ENCODE assay signal across 1 cellular context in genomic region chr1:161069731-161070270, GRCh38.
TF ChIP-seq lines count a peak whose summit lies in the region.

A gene with protein sequence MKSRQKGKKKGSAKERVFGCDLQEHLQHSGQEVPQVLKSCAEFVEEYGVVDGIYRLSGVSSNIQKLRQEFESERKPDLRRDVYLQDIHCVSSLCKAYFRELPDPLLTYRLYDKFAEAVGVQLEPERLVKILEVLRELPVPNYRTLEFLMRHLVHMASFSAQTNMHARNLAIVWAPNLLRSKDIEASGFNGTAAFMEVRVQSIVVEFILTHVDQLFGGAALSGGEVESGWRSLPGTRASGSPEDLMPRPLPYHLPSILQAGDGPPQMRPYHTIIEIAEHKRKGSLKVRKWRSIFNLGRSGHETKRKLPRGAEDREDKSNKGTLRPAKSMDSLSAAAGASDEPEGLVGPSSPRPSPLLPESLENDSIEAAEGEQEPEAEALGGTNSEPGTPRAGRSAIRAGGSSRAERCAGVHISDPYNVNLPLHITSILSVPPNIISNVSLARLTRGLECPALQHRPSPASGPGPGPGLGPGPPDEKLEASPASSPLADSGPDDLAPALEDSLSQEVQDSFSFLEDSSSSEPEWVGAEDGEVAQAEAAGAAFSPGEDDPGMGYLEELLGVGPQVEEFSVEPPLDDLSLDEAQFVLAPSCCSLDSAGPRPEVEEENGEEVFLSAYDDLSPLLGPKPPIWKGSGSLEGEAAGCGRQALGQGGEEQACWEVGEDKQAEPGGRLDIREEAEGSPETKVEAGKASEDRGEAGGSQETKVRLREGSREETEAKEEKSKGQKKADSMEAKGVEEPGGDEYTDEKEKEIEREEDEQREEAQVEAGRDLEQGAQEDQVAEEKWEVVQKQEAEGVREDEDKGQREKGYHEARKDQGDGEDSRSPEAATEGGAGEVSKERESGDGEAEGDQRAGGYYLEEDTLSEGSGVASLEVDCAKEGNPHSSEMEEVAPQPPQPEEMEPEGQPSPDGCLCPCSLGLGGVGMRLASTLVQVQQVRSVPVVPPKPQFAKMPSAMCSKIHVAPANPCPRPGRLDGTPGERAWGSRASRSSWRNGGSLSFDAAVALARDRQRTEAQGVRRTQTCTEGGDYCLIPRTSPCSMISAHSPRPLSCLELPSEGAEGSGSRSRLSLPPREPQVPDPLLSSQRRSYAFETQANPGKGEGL (minus strand): TSS chr1:161069891. CDS start chr1:161069624, 267 bp downstream.

TF ChIP-seq in GM12878, 131 proteins besides CTCF, POLR2A, EP300 and RAD21 (continued from another document and continues in another):
- TF ChIP-seq, protein P1, sequence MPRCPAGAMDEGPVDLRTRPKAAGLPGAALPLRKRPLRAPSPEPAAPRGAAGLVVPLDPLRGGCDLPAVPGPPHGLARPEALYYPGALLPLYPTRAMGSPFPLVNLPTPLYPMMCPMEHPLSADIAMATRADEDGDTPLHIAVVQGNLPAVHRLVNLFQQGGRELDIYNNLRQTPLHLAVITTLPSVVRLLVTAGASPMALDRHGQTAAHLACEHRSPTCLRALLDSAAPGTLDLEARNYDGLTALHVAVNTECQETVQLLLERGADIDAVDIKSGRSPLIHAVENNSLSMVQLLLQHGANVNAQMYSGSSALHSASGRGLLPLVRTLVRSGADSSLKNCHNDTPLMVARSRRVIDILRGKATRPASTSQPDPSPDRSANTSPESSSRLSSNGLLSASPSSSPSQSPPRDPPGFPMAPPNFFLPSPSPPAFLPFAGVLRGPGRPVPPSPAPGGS (IDR thresholded peaks at IDR 0.05; ENCODE audit: borderline replicate concordance, insufficient read depth, low read depth, low read length, poor library complexity, severe bottlenecking), result peak; percentile 44
- 0 out of 2 replicates have a peak, but pooled peaks have one; percentile 63 for TF ChIP-seq TARDBP (IDR thresholded peaks at IDR 0.05; ENCODE audit: borderline replicate concordance)
- TF ChIP-seq KDM1A (IDR thresholded peaks at IDR 0.05; ENCODE audit: borderline replicate concordance), result no peak
- TF ChIP-seq REST (IDR thresholded peaks at IDR 0.05; ENCODE audit: low read depth, low read length), result no peak
- TF ChIP-seq IKZF2 (IDR thresholded peaks at IDR 0.05), result peak; percentile 70; a peak in 3 of 4 replicates
- TF ChIP-seq FOXK2 (IDR thresholded peaks at IDR 0.05), result no peak
- TF ChIP-seq CHD4 (IDR thresholded peaks at IDR 0.05), result no peak
- no peak for TF ChIP-seq CBX5 (IDR thresholded peaks at IDR 0.05; ENCODE audit: low read depth)
- TF ChIP-seq SP1 (IDR thresholded peaks at IDR 0.05; ENCODE audit: low read depth, low read length), result peak; percentile 71
- peak; percentile 23; the same call in 1 of the 2 replicates for TF ChIP-seq USF2 (IDR thresholded peaks at IDR 0.05; ENCODE audit: borderline replicate concordance, low read depth, low read length)
- TF ChIP-seq, protein P2, sequence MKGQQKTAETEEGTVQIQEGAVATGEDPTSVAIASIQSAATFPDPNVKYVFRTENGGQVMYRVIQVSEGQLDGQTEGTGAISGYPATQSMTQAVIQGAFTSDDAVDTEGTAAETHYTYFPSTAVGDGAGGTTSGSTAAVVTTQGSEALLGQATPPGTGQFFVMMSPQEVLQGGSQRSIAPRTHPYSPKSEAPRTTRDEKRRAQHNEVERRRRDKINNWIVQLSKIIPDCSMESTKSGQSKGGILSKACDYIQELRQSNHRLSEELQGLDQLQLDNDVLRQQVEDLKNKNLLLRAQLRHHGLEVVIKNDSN (IDR thresholded peaks at IDR 0.05; ENCODE audit: borderline replicate concordance, extremely low read length, insufficient read depth, low read depth, low read length), result peak; percentile 37
- peak in 1 of 2 experiments; percentile 43; a peak in 1 of 4 replicates for TF ChIP-seq SRF (IDR thresholded peaks at IDR 0.05; ENCODE audit: low read depth in 2 of 2, low read length in 2 of 2)
- TF ChIP-seq ETV6 (conservative IDR thresholded peaks at IDR 0.05 in 1 of 2, IDR thresholded peaks at IDR 0.05 in 1 of 2; ENCODE audit: borderline replicate concordance in 1 of 2, low read depth in 1 of 2), result peak in 1 of 2 experiments; percentile 87; a peak in 2 of 4 replicates
- no peak for TF ChIP-seq NR2C2 (IDR thresholded peaks at IDR 0.05; ENCODE audit: borderline replicate concordance, control insufficient read depth, insufficient read length, low read depth)
- TF ChIP-seq CREB1 (IDR thresholded peaks at IDR 0.05; ENCODE audit: low read depth), result peak; percentile 87
- TF ChIP-seq, protein P3, sequence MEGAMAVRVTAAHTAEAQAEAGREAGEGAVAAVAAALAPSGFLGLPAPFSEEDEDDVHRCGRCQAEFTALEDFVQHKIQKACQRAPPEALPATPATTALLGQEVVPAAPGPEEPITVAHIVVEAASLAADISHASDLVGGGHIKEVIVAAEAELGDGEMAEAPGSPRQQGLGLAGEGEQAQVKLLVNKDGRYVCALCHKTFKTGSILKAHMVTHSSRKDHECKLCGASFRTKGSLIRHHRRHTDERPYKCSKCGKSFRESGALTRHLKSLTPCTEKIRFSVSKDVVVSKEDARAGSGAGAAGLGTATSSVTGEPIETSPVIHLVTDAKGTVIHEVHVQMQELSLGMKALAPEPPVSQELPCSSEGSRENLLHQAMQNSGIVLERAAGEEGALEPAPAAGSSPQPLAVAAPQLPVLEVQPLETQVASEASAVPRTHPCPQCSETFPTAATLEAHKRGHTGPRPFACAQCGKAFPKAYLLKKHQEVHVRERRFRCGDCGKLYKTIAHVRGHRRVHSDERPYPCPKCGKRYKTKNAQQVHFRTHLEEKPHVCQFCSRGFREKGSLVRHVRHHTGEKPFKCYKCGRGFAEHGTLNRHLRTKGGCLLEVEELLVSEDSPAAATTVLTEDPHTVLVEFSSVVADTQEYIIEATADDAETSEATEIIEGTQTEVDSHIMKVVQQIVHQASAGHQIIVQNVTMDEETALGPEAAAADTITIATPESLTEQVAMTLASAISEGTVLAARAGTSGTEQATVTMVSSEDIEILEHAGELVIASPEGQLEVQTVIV (IDR thresholded peaks at IDR 0.05; ENCODE audit: borderline replicate concordance, partially characterized antibody), result peak; percentile 56
- peak; percentile 96 for TF ChIP-seq PML (IDR thresholded peaks at IDR 0.05; ENCODE audit: low read length)
- TF ChIP-seq, protein P4, sequence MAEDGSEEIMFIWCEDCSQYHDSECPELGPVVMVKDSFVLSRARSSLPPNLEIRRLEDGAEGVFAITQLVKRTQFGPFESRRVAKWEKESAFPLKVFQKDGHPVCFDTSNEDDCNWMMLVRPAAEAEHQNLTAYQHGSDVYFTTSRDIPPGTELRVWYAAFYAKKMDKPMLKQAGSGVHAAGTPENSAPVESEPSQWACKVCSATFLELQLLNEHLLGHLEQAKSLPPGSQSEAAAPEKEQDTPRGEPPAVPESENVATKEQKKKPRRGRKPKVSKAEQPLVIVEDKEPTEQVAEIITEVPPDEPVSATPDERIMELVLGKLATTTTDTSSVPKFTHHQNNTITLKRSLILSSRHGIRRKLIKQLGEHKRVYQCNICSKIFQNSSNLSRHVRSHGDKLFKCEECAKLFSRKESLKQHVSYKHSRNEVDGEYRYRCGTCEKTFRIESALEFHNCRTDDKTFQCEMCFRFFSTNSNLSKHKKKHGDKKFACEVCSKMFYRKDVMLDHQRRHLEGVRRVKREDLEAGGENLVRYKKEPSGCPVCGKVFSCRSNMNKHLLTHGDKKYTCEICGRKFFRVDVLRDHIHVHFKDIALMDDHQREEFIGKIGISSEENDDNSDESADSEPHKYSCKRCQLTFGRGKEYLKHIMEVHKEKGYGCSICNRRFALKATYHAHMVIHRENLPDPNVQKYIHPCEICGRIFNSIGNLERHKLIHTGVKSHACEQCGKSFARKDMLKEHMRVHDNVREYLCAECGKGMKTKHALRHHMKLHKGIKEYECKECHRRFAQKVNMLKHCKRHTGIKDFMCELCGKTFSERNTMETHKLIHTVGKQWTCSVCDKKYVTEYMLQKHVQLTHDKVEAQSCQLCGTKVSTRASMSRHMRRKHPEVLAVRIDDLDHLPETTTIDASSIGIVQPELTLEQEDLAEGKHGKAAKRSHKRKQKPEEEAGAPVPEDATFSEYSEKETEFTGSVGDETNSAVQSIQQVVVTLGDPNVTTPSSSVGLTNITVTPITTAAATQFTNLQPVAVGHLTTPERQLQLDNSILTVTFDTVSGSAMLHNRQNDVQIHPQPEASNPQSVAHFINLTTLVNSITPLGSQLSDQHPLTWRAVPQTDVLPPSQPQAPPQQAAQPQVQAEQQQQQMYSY (CRISPR knock-in tag; IDR thresholded peaks at IDR 0.05), result no peak
- peak; percentile 6 for TF ChIP-seq SMAD1 (IDR thresholded peaks at IDR 0.05; ENCODE audit: low read depth, partially characterized antibody)
- TF ChIP-seq, protein P5, sequence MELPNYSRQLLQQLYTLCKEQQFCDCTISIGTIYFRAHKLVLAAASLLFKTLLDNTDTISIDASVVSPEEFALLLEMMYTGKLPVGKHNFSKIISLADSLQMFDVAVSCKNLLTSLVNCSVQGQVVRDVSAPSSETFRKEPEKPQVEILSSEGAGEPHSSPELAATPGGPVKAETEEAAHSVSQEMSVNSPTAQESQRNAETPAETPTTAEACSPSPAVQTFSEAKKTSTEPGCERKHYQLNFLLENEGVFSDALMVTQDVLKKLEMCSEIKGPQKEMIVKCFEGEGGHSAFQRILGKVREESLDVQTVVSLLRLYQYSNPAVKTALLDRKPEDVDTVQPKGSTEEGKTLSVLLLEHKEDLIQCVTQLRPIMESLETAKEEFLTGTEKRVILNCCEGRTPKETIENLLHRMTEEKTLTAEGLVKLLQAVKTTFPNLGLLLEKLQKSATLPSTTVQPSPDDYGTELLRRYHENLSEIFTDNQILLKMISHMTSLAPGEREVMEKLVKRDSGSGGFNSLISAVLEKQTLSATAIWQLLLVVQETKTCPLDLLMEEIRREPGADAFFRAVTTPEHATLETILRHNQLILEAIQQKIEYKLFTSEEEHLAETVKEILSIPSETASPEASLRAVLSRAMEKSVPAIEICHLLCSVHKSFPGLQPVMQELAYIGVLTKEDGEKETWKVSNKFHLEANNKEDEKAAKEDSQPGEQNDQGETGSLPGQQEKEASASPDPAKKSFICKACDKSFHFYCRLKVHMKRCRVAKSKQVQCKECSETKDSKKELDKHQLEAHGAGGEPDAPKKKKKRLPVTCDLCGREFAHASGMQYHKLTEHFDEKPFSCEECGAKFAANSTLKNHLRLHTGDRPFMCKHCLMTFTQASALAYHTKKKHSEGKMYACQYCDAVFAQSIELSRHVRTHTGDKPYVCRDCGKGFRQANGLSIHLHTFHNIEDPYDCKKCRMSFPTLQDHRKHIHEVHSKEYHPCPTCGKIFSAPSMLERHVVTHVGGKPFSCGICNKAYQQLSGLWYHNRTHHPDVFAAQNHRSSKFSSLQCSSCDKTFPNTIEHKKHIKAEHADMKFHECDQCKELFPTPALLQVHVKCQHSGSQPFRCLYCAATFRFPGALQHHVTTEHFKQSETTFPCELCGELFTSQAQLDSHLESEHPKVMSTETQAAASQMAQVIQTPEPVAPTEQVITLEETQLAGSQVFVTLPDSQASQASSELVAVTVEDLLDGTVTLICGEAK (IDR thresholded peaks at IDR 0.05; ENCODE audit: borderline replicate concordance), result peak; percentile 93
- TF ChIP-seq IKZF1 (conservative IDR thresholded peaks at IDR 0.05), result peak; percentile 91
- TF ChIP-seq HDAC2 (IDR thresholded peaks at IDR 0.05), result no peak
- TF ChIP-seq PAX5 (IDR thresholded peaks at IDR 0.05; ENCODE audit: borderline replicate concordance, low read depth, low read length), result peak; percentile 73; the same call in 1 of the 2 replicates
- peak; percentile 49 for TF ChIP-seq MTA2 (IDR thresholded peaks at IDR 0.05; ENCODE audit: low read depth)
- TF ChIP-seq RUNX3 (IDR thresholded peaks at IDR 0.05; ENCODE audit: low read length), result peak; percentile 99
- TF ChIP-seq JUNB (IDR thresholded peaks at IDR 0.05), result no peak
